ENCODE assay signal across 15 cellular contexts in the genomic region with DNA sequence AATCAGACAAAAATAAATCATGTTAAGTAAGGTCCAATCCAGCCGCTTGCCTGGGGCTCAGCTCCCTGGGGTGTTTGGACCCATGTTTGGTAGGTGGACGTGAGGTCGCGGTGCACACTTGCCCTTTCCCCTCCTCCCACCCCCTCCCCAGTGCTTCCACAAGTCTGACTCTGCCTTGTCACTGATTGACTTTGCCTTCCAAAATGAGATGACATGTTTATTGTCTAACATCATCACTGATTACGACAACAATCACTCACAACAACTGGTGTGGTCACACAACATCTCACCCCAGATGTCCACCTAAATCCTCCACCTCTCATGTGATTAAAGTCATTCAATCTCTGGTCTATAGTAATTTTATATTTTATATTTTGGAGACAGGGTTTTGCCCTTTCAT. TPM values are rescaled to one million over a fixed set of nuclear protein-coding genes. Genes with fewer than 3 reads are reported as not detected.
DNase-seq lines count a peak whose midpoint lies in the region; ATAC-seq and TF ChIP-seq lines count a peak whose summit lies in the region.
"Had no signal": no experiment of that assay in that cellular context is flagged by ENCODE, and none has a peak within 500 bp of the region (broad histone marks: within the 10 kb centered on the region; RNA-seq: fewer than 3 reads in every experiment).

No MANE protein-coding gene starts in this region.

- H3K9me3 ChIP-seq in right atrium auricular region, result peaks cover 0 to 4% of the 10 kb centered on the region in 2 donors
- H3K9me3 ChIP-seq in osteoblast (ENCODE audit: low read depth, low read length), result no peaks in the 10 kb centered on the region
- H3K9me3 ChIP-seq: prostate gland had no signal

- peaks cover 4% of the 10 kb centered on the region for H3K36me3 Mint-ChIP-seq in chondrocyte (ENCODE audit: low read depth)

- H3K4me2 ChIP-seq in osteoblast (ENCODE audit: insufficient read depth, low read length), result no peak overlapping the region

- no peak for ATAC-seq in Right ventricle myocardium superior (ENCODE audit: poor library complexity)
- no peak for ATAC-seq in GM18909 (IDR thresholded peaks at IDR 0.05; ENCODE audit: poor library complexity, unreplicated experiment)
- no peak for ATAC-seq in GM18907 (IDR thresholded peaks at IDR 0.05; ENCODE audit: unreplicated experiment)
- ATAC-seq in GM19351 (IDR thresholded peaks at IDR 0.05; ENCODE audit: unreplicated experiment), result no peak
- ATAC-seq in HG03457 (IDR thresholded peaks at IDR 0.05; ENCODE audit: unreplicated experiment), result no peak

- H3K9me3 Mint-ChIP-seq in chondrocyte (ENCODE audit: low read depth), result no peaks in the 10 kb centered on the region

- H3K4me3 ChIP-seq in right atrium auricular region, result no peak overlapping the region
- no peak overlapping the region for H3K4me3 ChIP-seq in osteoblast (ENCODE audit: insufficient read depth, low read length)
- H3K4me3 ChIP-seq: prostate gland had no signal

- H3K4me1 ChIP-seq in right atrium auricular region (peaks cover 0 to 33% of the 10 kb centered on the region in 2 donors), osteoblast (ENCODE audit: insufficient read depth, low read length) (peaks cover 52% of the 10 kb centered on the region)
- H3K4me1 ChIP-seq: prostate gland had no signal

- peak overlapping the region; percentile 32 to 37 for H3K27ac ChIP-seq in right atrium auricular region
- peak overlapping the region; percentile 97 for H3K27ac ChIP-seq in osteoblast (ENCODE audit: low read depth, low read length)
- H3K27ac ChIP-seq: prostate gland, WERI-Rb-1 had no signal

- no peaks in the 10 kb centered on the region for H4K20me1 ChIP-seq in osteoblast (ENCODE audit: insufficient read depth, low read length)

- H3K27me3 Mint-ChIP-seq in chondrocyte (ENCODE audit: low read depth), result no peaks in the 10 kb centered on the region

- H3K4me3 Mint-ChIP-seq in chondrocyte (ENCODE audit: unreplicated experiment), result no peak overlapping the region
- H3K4me3 Mint-ChIP-seq: brain had no signal

- H3K4me1 Mint-ChIP-seq in chondrocyte (ENCODE audit: low read depth), result peaks cover 62% of the 10 kb centered on the region

- H3K27ac Mint-ChIP-seq in chondrocyte (ENCODE audit: unreplicated experiment), result peak overlapping the region; percentile 97

- H3K36me3 ChIP-seq in right atrium auricular region (no peaks in the 10 kb centered on the region), osteoblast (ENCODE audit: insufficient read depth, low read length) (no peaks in the 10 kb centered on the region)
- H3K36me3 ChIP-seq: prostate gland, WERI-Rb-1 had no signal

- TF ChIP-seq CTCF in right atrium auricular region (IDR thresholded peaks at IDR 0.05) (no peak), chondrocyte (IDR thresholded peaks at IDR 0.05) (no peak), osteoblast (IDR thresholded peaks at IDR 0.05; ENCODE audit: extremely low read depth, low read depth, low read length) (no peak)

- no peaks in the 10 kb centered on the region for H3K79me2 ChIP-seq in osteoblast (ENCODE audit: insufficient read depth, low read length)

- intact Hi-C loops in Right ventricle myocardium superior (cut with DNase I), result no loop called here

- H2AFZ ChIP-seq in osteoblast (ENCODE audit: low read length), result no peak overlapping the region

- H3K27me3 ChIP-seq in right atrium auricular region, result no peaks in the 10 kb centered on the region
- no peaks in the 10 kb centered on the region for H3K27me3 ChIP-seq in osteoblast (ENCODE audit: insufficient read depth, low read length)

- DNase-seq in right atrium auricular region (ENCODE audit: low spot score) (no peak), Right ventricle myocardium superior (no peak), chondrocyte (ENCODE audit: low spot score) (no peak), osteoblast (ENCODE audit: insufficient read length, low spot score, missing footprints) (no peak)
- DNase-seq: activated gamma-delta T cell; Calu3; effector memory CD4-positive, alpha-beta T cell; NCI-H2081; WERI-Rb-1 had no signal

RNA-seq across cellular contexts. Expression of a gene that starts 56.2 kb away (rescaled TPM):
- total RNA-seq in right atrium auricular region, result 10 to 100 TPM; 33.1 to 56.6 TPM
- 52.4 TPM for total RNA-seq in Right ventricle myocardium superior
- 24.4 to 45.7 TPM (median 27.8 TPM) in 3 replicates for total RNA-seq in chondrocyte
- total RNA-seq in osteoblast, result 55.7 and 63.6 TPM in 2 replicates
